In genomic region chr5:176647870-176648466, GRCh38 we compare ENCODE assay signal across 9 cellular contexts. TPM values are rescaled to one million over a fixed set of nuclear protein-coding genes. Genes with fewer than 3 reads are reported as not detected.
DNase-seq lines count a peak whose midpoint lies in the region; ATAC-seq and TF ChIP-seq lines count a peak whose summit lies in the region.
"Had no signal": no experiment of that assay in that cellular context is flagged by ENCODE, and none has a peak within 500 bp of the region (broad histone marks: within the 10 kb centered on the region; RNA-seq: fewer than 3 reads in every experiment).

No MANE protein-coding gene starts in this region.

- peak overlapping the region; percentile 77 to 91 (median 85) for H3K27ac Mint-ChIP-seq in CD4-positive, alpha-beta memory T cell
- H3K27ac Mint-ChIP-seq in activated naive CD4-positive, alpha-beta T cell treated with anti-CD3 and anti-CD28 coated beads, Interleukin-2, amount 10 ng/mL, durations not matched to agents 7 days and 5 days = peak overlapping the region; percentile 83

- intact Hi-C loops in CD4-positive, alpha-beta memory T cell (cut with micrococcal nuclease) = loop anchor here (1.0 to 2.0 kb wide), 6 partner anchors 10 to 259 kb away; partner anchors contain the start of genes CLTB and RNF44
- intact Hi-C loops in right cardiac atrium (cut with DNase I) = loop anchor here in 2 of 4 donors (2.0 to 10.0 kb wide), 2 partner anchors 63 to 73 kb away; no protein-coding TSS in a partner anchor

- TF ChIP-seq CTCF in retinal pigment epithelial cell (conservative IDR thresholded peaks at IDR 0.05; ENCODE audit: low read depth, low read length) = no peak

- H3K9me3 Mint-ChIP-seq in CD4-positive, alpha-beta memory T cell = no peaks in the 10 kb centered on the region
- no peaks in the 10 kb centered on the region for H3K9me3 Mint-ChIP-seq in activated naive CD4-positive, alpha-beta T cell treated with anti-CD3 and anti-CD28 coated beads, Interleukin-2, amount 10 ng/mL, durations not matched to agents 7 days and 5 days

- peak overlapping the region; percentile 72 to 86 (median 82) for H3K4me3 Mint-ChIP-seq in CD4-positive, alpha-beta memory T cell
- H3K4me3 Mint-ChIP-seq in activated naive CD4-positive, alpha-beta T cell treated with anti-CD3 and anti-CD28 coated beads, Interleukin-2, amount 10 ng/mL, durations not matched to agents 7 days and 5 days = peak overlapping the region; percentile 88

- 7% methylated on average over 19 of the region's 19 CpGs for WGBS in right cardiac atrium

- no peaks in the 10 kb centered on the region for H3K36me3 ChIP-seq in CD4-positive, alpha-beta memory T cell (ENCODE audit: insufficient read depth, low read length)
- H3K36me3 ChIP-seq in HUES48 (ENCODE audit: control insufficient read depth, insufficient read depth, low read length) = peaks cover 6% of the 10 kb centered on the region

- no peak overlapping the region for H3K9ac ChIP-seq in HUES48 (ENCODE audit: low read depth, low read length)

- H3K4me1 Mint-ChIP-seq in CD4-positive, alpha-beta memory T cell = peaks cover 33 to 76% (median 47%) of the 10 kb centered on the region in 4 donors
- peaks cover 54% of the 10 kb centered on the region for H3K4me1 Mint-ChIP-seq in activated naive CD4-positive, alpha-beta T cell treated with anti-CD3 and anti-CD28 coated beads, Interleukin-2, amount 10 ng/mL, durations not matched to agents 7 days and 5 days

- H3K4me1 ChIP-seq in CD4-positive, alpha-beta memory T cell (ENCODE audit: insufficient read depth, low read length) = peaks cover 56% of the 10 kb centered on the region
- H3K4me1 ChIP-seq in HUES48 (ENCODE audit: control insufficient read depth, insufficient read depth, low read length) = peaks cover 24% of the 10 kb centered on the region
- H3K4me1 ChIP-seq in right cardiac atrium (ENCODE audit: control insufficient read depth, insufficient read depth, low read length) = peaks cover 1% of the 10 kb centered on the region

- POLR2A ChIA-PET in CD4-positive, alpha-beta memory T cell (lab: Charles Lee; ENCODE audit: partially characterized antibody) = interaction anchor here (0.8 to 7.6 kb wide), 6 partner anchors 11 to 287 kb away, joined by 3 to 55 read pairs (median 6); partner anchors contain the start of genes CLTB, EIF4E1B, KIAA1191 and RNF44

- peak overlapping the region; percentile 29 to 76 for H3K4me3 ChIP-seq in CD4-positive, alpha-beta memory T cell (ENCODE audit: low read length in 2 of 2)
- peak overlapping the region; percentile 79 for H3K4me3 ChIP-seq in HUES48 (ENCODE audit: low read depth, low read length)
- peak overlapping the region; percentile 84 for H3K4me3 ChIP-seq in right cardiac atrium (ENCODE audit: low read length)
- peak overlapping the region; percentile 81 for H3K4me3 ChIP-seq in retinal pigment epithelial cell (ENCODE audit: low read length)

- H3K36me3 Mint-ChIP-seq in CD4-positive, alpha-beta memory T cell = peaks cover 0 to 2% of the 10 kb centered on the region in 2 donors
- peaks cover 16% of the 10 kb centered on the region for H3K36me3 Mint-ChIP-seq in activated naive CD4-positive, alpha-beta T cell treated with anti-CD3 and anti-CD28 coated beads, Interleukin-2, amount 10 ng/mL, durations not matched to agents 7 days and 5 days

- CTCF ChIA-PET in CD4-positive, alpha-beta memory T cell (lab: Charles Lee; ENCODE audit: partially characterized antibody) = interaction anchor here (1.2 to 7.4 kb wide), 4 partner anchors 11 to 200 kb away, joined by 3 to 129 read pairs (median 4); no protein-coding TSS in a partner anchor
- CTCF ChIA-PET in activated naive CD4-positive, alpha-beta T cell treated with anti-CD3 and anti-CD28 coated beads, Interleukin-2, amount 10 ng/mL, durations not matched to agents 7 days and 5 days (lab: Charles Lee) = interaction anchor here (3.1 to 3.5 kb wide), 2 partner anchors 10 to 13 kb away, joined by 20 to 22 read pairs; no protein-coding TSS in a partner anchor

- H3K27ac ChIP-seq in CD4-positive, alpha-beta memory T cell (ENCODE audit: low read depth, low read length) = peak overlapping the region; percentile 62
- H3K27ac ChIP-seq in HUES48 (ENCODE audit: low read depth, low read length) (peak overlapping the region; percentile 73), right cardiac atrium (ENCODE audit: low read length) (no peak overlapping the region)

- no peaks in the 10 kb centered on the region for H3K27me3 Mint-ChIP-seq in CD4-positive, alpha-beta memory T cell
- H3K27me3 Mint-ChIP-seq in activated naive CD4-positive, alpha-beta T cell treated with anti-CD3 and anti-CD28 coated beads, Interleukin-2, amount 10 ng/mL, durations not matched to agents 7 days and 5 days = peaks cover 8% of the 10 kb centered on the region

- peak in 1 of 5 donors; percentile 12 for DNase-seq in CD4-positive, alpha-beta memory T cell
- no peak for DNase-seq in activated naive CD4-positive, alpha-beta T cell treated with anti-CD3 and anti-CD28 coated beads, Interleukin-2, amount 10 ng/mL, durations not matched to agents 7 days and 5 days
- peak; percentile 63 to 87 (median 81) for DNase-seq in right cardiac atrium
- DNase-seq in retinal pigment epithelial cell (ENCODE audit: low read depth) = no peak
- no peak for DNase-seq in HCEC 1CT
- DNase-seq in stimulated activated CD4-positive, alpha-beta T cell treated with anti-CD3 and anti-CD28 coated beads, Interleukin-4, amount 100 ng/mL, for 4 hours = no peak

- H3K9me3 ChIP-seq in CD4-positive, alpha-beta memory T cell (ENCODE audit: control insufficient read depth in 1 of 2, low read length in 2 of 2) = no peaks in the 10 kb centered on the region
- no peaks in the 10 kb centered on the region for H3K9me3 ChIP-seq in HUES48 (ENCODE audit: control insufficient read depth, insufficient read depth, low read length)
- H3K9me3 ChIP-seq in right cardiac atrium (ENCODE audit: control insufficient read depth, low read length) = no peaks in the 10 kb centered on the region

- H3K27me3 ChIP-seq in CD4-positive, alpha-beta memory T cell (ENCODE audit: insufficient read depth, low read length) = no peaks in the 10 kb centered on the region
- H3K27me3 ChIP-seq in HUES48 (ENCODE audit: control insufficient read depth, insufficient read depth, low read length) = no peaks in the 10 kb centered on the region
- no peaks in the 10 kb centered on the region for H3K27me3 ChIP-seq in right cardiac atrium (ENCODE audit: control insufficient read depth, insufficient read depth)

- ATAC-seq in right cardiac atrium (no peak), HG03442 (IDR thresholded peaks at IDR 0.05; ENCODE audit: unreplicated experiment) (no peak)

RNA-seq across cellular contexts. Expression of gene TSPAN17, which starts 0.7 kb away (rescaled TPM):
- 10 to 100 TPM; 27.4 to 30.7 TPM for total RNA-seq in CD4-positive, alpha-beta memory T cell
- polyA plus RNA-seq in CD4-positive, alpha-beta memory T cell = 10 to 100 TPM; 16.0 to 26.7 TPM
- 10 to 100 TPM; 16.1 to 23.7 (median 18.8) TPM for total RNA-seq in right cardiac atrium
- 15.8 TPM for polyA plus RNA-seq in right cardiac atrium

RNA-seq across cellular contexts. Expression of gene EIF4E1B, which starts 17.5 kb away (rescaled TPM):
- not detected for total RNA-seq in CD4-positive, alpha-beta memory T cell
- polyA plus RNA-seq in CD4-positive, alpha-beta memory T cell = not detected
- total RNA-seq in right cardiac atrium = not detected
- polyA plus RNA-seq in right cardiac atrium = not detected
- total RNA-seq: RPMI7951 had no signal

RNA-seq across cellular contexts. Expression of gene SNCB, which starts 17.6 kb away (rescaled TPM):
- total RNA-seq in CD4-positive, alpha-beta memory T cell = not detected
- polyA plus RNA-seq in CD4-positive, alpha-beta memory T cell = not detected
- 1 to 10 TPM in 1 of 4 donors, under 1 TPM in 2, not detected in 1; 0.74 to 3.2 (median 0.88) TPM for total RNA-seq in right cardiac atrium
- polyA plus RNA-seq in right cardiac atrium = 2.3 TPM
- total RNA-seq: RPMI7951 had no signal

RNA-seq across cellular contexts. Expression of gene GPRIN1, which starts 38.0 kb away (rescaled TPM):
- under 1 TPM; 0.41 to 0.44 TPM for total RNA-seq in CD4-positive, alpha-beta memory T cell
- under 1 TPM in 1 of 2 donors, not detected in 1; 0.37 TPM for polyA plus RNA-seq in CD4-positive, alpha-beta memory T cell
- total RNA-seq in right cardiac atrium = under 1 TPM; 0.34 to 0.62 (median 0.46) TPM
- 0.23 TPM for polyA plus RNA-seq in right cardiac atrium

Comparison
In these comparisons a context has a peak if more than half of its experiments do, and no peak if none do; other contexts are left out.
1. DNase-seq: peak in right cardiac atrium (3 of 3); none in activated naive CD4-positive, alpha-beta T cell treated with anti-CD3 and anti-CD28 coated beads, Interleukin-2, amount 10 ng/mL, durations not matched to agents 7 days and 5 days (single experiment), retinal pigment epithelial cell (single experiment), HCEC 1CT (single experiment) and stimulated activated CD4-positive, alpha-beta T cell treated with anti-CD3 and anti-CD28 coated beads, Interleukin-4, amount 100 ng/mL, for 4 hours (0 of 2).
2. Peak in every context shown above with its lines, with median percentiles within 50 percentile points of each other: H3K4me3 ChIP-seq.